8 cellular contexts compared by ENCODE assay signal in genomic region chr17:77319211-77320031, GRCh38.
DNase-seq lines count a peak whose midpoint lies in the region; ATAC-seq and TF ChIP-seq lines count a peak whose summit lies in the region.

No MANE protein-coding gene starts in this region.

- ATAC-seq in GM21619 (IDR thresholded peaks at IDR 0.05; ENCODE audit: unreplicated experiment) (peak; percentile 22), left cardiac atrium (peak; percentile 45 to 57)

- H3K36me3 ChIP-seq in Peyer's patch: no peaks in the 10 kb centered on the region

- H3K27ac Mint-ChIP-seq in activated naive CD8-positive, alpha-beta T cell: peak overlapping the region; percentile 84

- no peaks in the 10 kb centered on the region for H3K27me3 Mint-ChIP-seq in activated naive CD8-positive, alpha-beta T cell

- intact Hi-C loops in left cardiac atrium (cut with DNase I): no loop called here

- peak overlapping the region; percentile 80 to 97 (median 88) for H3K27ac ChIP-seq in Peyer's patch

- DNase-seq in AG20443 (ENCODE audit: low spot score) (peak; percentile 85), Peyer's patch (peak; percentile 85 to 95 (median 90)), left cardiac atrium (peak; percentile 90), skeletal muscle cell (ENCODE audit: low read depth) (peak; percentile 73), HuH-7.5 (ENCODE audit: low spot score) (no peak), SK-N-DZ (ENCODE audit: low spot score) (no peak)

- peak overlapping the region; percentile 86 for H3K4me3 Mint-ChIP-seq in activated naive CD8-positive, alpha-beta T cell

- no peak for TF ChIP-seq CTCF in Peyer's patch (IDR thresholded peaks at IDR 0.05)

- H3K9me3 Mint-ChIP-seq in activated naive CD8-positive, alpha-beta T cell (ENCODE audit: low read depth): no peaks in the 10 kb centered on the region

- peaks cover 32% of the 10 kb centered on the region for H3K4me1 Mint-ChIP-seq in activated naive CD8-positive, alpha-beta T cell (ENCODE audit: low read depth)

- no peaks in the 10 kb centered on the region for H3K9me3 ChIP-seq in Peyer's patch

- H3K4me3 ChIP-seq in Peyer's patch (peak overlapping the region; percentile 33 to 60 (median 41)), skeletal muscle cell (ENCODE audit: low read depth, low read length) (peak overlapping the region; percentile 77)

- TF ChIP-seq POLR2A in Peyer's patch (IDR thresholded peaks at IDR 0.05): peak; percentile 82 to 92

- H3K36me3 Mint-ChIP-seq in activated naive CD8-positive, alpha-beta T cell: no peaks in the 10 kb centered on the region

- peaks cover 0 to 66% (median 38%) of the 10 kb centered on the region in 4 donors for H3K4me1 ChIP-seq in Peyer's patch

- H3K27me3 ChIP-seq in Peyer's patch: no peaks in the 10 kb centered on the region

Comparison
In these comparisons a context has a peak if more than half of its experiments do, and no peak if none do; other contexts are left out.
1. DNase-seq: peak in AG20443 (single experiment), Peyer's patch (3 of 3), left cardiac atrium (single experiment) and skeletal muscle cell (single experiment); none in HuH-7.5 (single experiment) and SK-N-DZ (single experiment).